In genomic region chr9:114153761-114154596, GRCh38 we compare ENCODE assay signal across 8 cellular contexts. TPM values are rescaled to one million over a fixed set of nuclear protein-coding genes. Genes with fewer than 3 reads are reported as not detected.
A peak's percentile ranks its signal among the peaks of the same experiment; 100 is the strongest.
DNase-seq lines count a peak whose midpoint lies in the region; ATAC-seq and TF ChIP-seq lines count a peak whose summit lies in the region.

No MANE protein-coding gene starts in this region.

- no peak for TF ChIP-seq POLR2A in spleen (IDR thresholded peaks at IDR 0.05)

- 2 to 9% (median 4%) methylated on average over 16 to 80 of the region's 80 CpGs for WGBS in spleen, 5 donors

- ATAC-seq in GM21515 (IDR thresholded peaks at IDR 0.05; ENCODE audit: unreplicated experiment), result no peak

- peak; percentile 53 for TF ChIP-seq CTCF in foreskin fibroblast (IDR thresholded peaks at IDR 0.05; ENCODE audit: low read depth, low read length)
- peak; percentile 63 for TF ChIP-seq CTCF in retinal pigment epithelial cell (conservative IDR thresholded peaks at IDR 0.05; ENCODE audit: low read depth, low read length)
- no peak for TF ChIP-seq CTCF in spleen (IDR thresholded peaks at IDR 0.05 in 8 of 11, conservative IDR thresholded peaks at IDR 0.05 in 3 of 11)

- DNase-seq in SK-N-MC (ENCODE audit: low read depth, low spot score), result no peak
- DNase-seq in foreskin fibroblast, result peak in 1 of 2 donors; percentile 52
- no peak for DNase-seq in retinal pigment epithelial cell (ENCODE audit: low read depth)
- no peak for DNase-seq in stimulated activated CD8-positive, alpha-beta memory T cell treated with anti-CD3 and anti-CD28 coated beads, Interleukin-4, amount 100 ng/mL, for 48 hours
- DNase-seq in spleen, result no peak
- DNase-seq in putamen (ENCODE audit: low spot score), result no peak

- H3K9me3 ChIP-seq in ES-I3 (ENCODE audit: control insufficient read depth, insufficient read depth, low read length) (no peaks in the 10 kb centered on the region), SK-N-MC (ENCODE audit: low read depth, low read length) (no peaks in the 10 kb centered on the region), spleen (no peaks in the 10 kb centered on the region)

- H3K36me3 ChIP-seq in ES-I3 (ENCODE audit: insufficient read depth, low read length) (no peaks in the 10 kb centered on the region), SK-N-MC (ENCODE audit: insufficient read depth, low read length) (no peaks in the 10 kb centered on the region), spleen (no peaks in the 10 kb centered on the region)

- intact Hi-C loops in spleen (cut with DNase I; ENCODE audit: low total_unique reads), result no loop called here

- peaks cover 2 to 87% (median 42%) of the 10 kb centered on the region in 7 donors for H3K27me3 ChIP-seq in spleen (replicated peaks in 1 of 7)

- H3K4me1 ChIP-seq in ES-I3 (ENCODE audit: insufficient read depth, low read length), result peaks cover 12% of the 10 kb centered on the region
- peaks cover 14 to 35% (median 31%) of the 10 kb centered on the region in 6 donors for H3K4me1 ChIP-seq in spleen

- peak overlapping the region; percentile 91 for H3K4me3 ChIP-seq in SK-N-MC
- peak overlapping the region; percentile 47 to 63 for H3K4me3 ChIP-seq in foreskin fibroblast (ENCODE audit: low read depth in 1 of 2, low read length in 2 of 2)
- peak overlapping the region; percentile 37 for H3K4me3 ChIP-seq in retinal pigment epithelial cell (ENCODE audit: low read length)
- peak overlapping the region in 4 of 8 donors; percentile 10 to 75 (median 22) for H3K4me3 ChIP-seq in spleen

- H3K9ac ChIP-seq in ES-I3 (ENCODE audit: low read depth, low read length), result peak overlapping the region; percentile 79
- H3K9ac ChIP-seq in SK-N-MC (ENCODE audit: insufficient read length), result no peak overlapping the region

- H3K27ac ChIP-seq in SK-N-MC (no peak overlapping the region), spleen (no peak overlapping the region)

RNA-seq across cellular contexts. Expression of gene COL27A1, which starts 1.4 kb away (rescaled TPM):
- 10 to 100 TPM in 4 of 7 donors, 1 to 10 TPM in 3; 2.3 to 23.4 (median 10.4) TPM for total RNA-seq in spleen
- polyA plus RNA-seq in spleen, result 1 to 10 TPM; 2.1 to 8.1 (median 3.0) TPM

RNA-seq across cellular contexts. Expression of gene KIF12, which starts 54.9 kb away (rescaled TPM):
- total RNA-seq in spleen, result 1 to 10 TPM in 2 of 7 donors, not detected in 5; 1.0 to 1.5 TPM
- under 1 TPM; 0.20 to 0.26 (median 0.23) TPM for polyA plus RNA-seq in spleen

Comparison
In these comparisons a context has a peak if more than half of its experiments do, and no peak if none do; other contexts are left out.
1. CTCF ChIP-seq: peak in foreskin fibroblast (single experiment) and retinal pigment epithelial cell (single experiment); none in spleen (0 of 11).